Comparison of ENCODE assay signal across 26 cellular contexts in genomic region chr2:151439127-151439526, GRCh38.
"Had no signal": no experiment of that assay in that cellular context is flagged by ENCODE, and none has a peak within 500 bp of the region (broad histone marks: within the 10 kb centered on the region; RNA-seq: fewer than 3 reads in every experiment).

No MANE protein-coding gene starts in this region.

- H3K27me3 ChIP-seq: left lung, ovary, right atrium auricular region, right lobe of liver, tibial artery, uterus had no signal

- H3K9me3 ChIP-seq: left lung, lower lobe of right lung, ovary, right atrium auricular region, right lobe of liver, thoracic aorta, tibial artery, uterus had no signal

- H3K4me1 Mint-ChIP-seq: stimulated activated naive CD8-positive, alpha-beta T cell treated with anti-CD3 and anti-CD28 coated beads, Interleukin-15, amount 100 ng/mL, for 72 hours had no signal

- H3K27ac ChIP-seq: left lung, lower lobe of right lung, ovary, right atrium auricular region, right lobe of liver, thoracic aorta, tibial artery, uterus had no signal

- DNase-seq: hippocampal formation; kidney glomerular epithelial cell; left cardiac atrium; left lung; lower lobe of right lung; mammary epithelial cell; mesenchymal stem cell; naive thymus-derived CD4-positive, alpha-beta T cell; ovary; right lobe of liver; stimulated activated CD4-positive, alpha-beta T cell treated with anti-CD3 and anti-CD28 coated beads, Interleukin-1b, Interleukin-23, amount 100 ng/mL, for 48 hours; stimulated activated CD4-positive, alpha-beta T cell treated with anti-CD3 and anti-CD28 coated beads, Interleukin-2, amount 100 ng/mL, for 48 hours; stimulated activated CD4-positive, alpha-beta T cell treated with anti-CD3 and anti-CD28 coated beads, Interleukin-4, amount 100 ng/mL, for 4 hours; stimulated activated CD8-positive, alpha-beta memory T cell treated with anti-CD3 and anti-CD28 coated beads, Interleukin-4, amount 100 ng/mL, for 48 hours; stimulated activated naive CD4-positive, alpha-beta T cell treated with Interleukin-2 at 50 U/mL for 16 hours; stimulated activated naive CD8-positive, alpha-beta T cell treated with anti-CD3 and anti-CD28 coated beads, Interleukin-15, amount 100 ng/mL, for 72 hours; substantia nigra; tibial artery; uterus had no signal

- H3K27ac Mint-ChIP-seq: natural killer cell treated with Interleukin-12 subunit alpha and Interleukin-12 subunit beta and Interleukin-15 and Interleukin-18, amount 100 ng/mL, for 72 hours; progenitor cell of endocrine pancreas; stimulated activated memory B cell treated with anti-CD40 and anti-IgM and Interleukin-4, amounts not matched to agents 10 μg/mL and 1 μg/mL and 100 μg/mL, for 72 hours; stimulated activated naive CD8-positive, alpha-beta T cell treated with anti-CD3 and anti-CD28 coated beads, Interleukin-15, amount 100 ng/mL, for 72 hours; type B pancreatic cell had no signal

- H3K27me3 Mint-ChIP-seq: naive thymus-derived CD4-positive, alpha-beta T cell; natural killer cell treated with Interleukin-12 subunit alpha and Interleukin-12 subunit beta and Interleukin-15 and Interleukin-18, amount 100 ng/mL, for 72 hours; progenitor cell of endocrine pancreas; stimulated activated memory B cell treated with anti-CD40 and anti-IgM and Interleukin-4, amounts not matched to agents 10 μg/mL and 1 μg/mL and 100 μg/mL, for 72 hours; stimulated activated naive CD8-positive, alpha-beta T cell treated with anti-CD3 and anti-CD28 coated beads, Interleukin-15, amount 100 ng/mL, for 72 hours; type B pancreatic cell had no signal

- H3K4me3 ChIP-seq: left lung, lower lobe of right lung, ovary, right atrium auricular region, right lobe of liver, smooth muscle cell, thoracic aorta, tibial artery, uterus had no signal

- H3K9me3 Mint-ChIP-seq: naive thymus-derived CD4-positive, alpha-beta T cell; natural killer cell treated with Interleukin-12 subunit alpha and Interleukin-12 subunit beta and Interleukin-15 and Interleukin-18, amount 100 ng/mL, for 72 hours; stimulated activated memory B cell treated with anti-CD40 and anti-IgM and Interleukin-4, amounts not matched to agents 10 μg/mL and 1 μg/mL and 100 μg/mL, for 72 hours; stimulated activated naive CD8-positive, alpha-beta T cell treated with anti-CD3 and anti-CD28 coated beads, Interleukin-15, amount 100 ng/mL, for 72 hours; type B pancreatic cell had no signal

- H3K4me1 ChIP-seq: left lung, lower lobe of right lung, right atrium auricular region, right lobe of liver, tibial artery, uterus had no signal

- ATAC-seq: left cardiac atrium; left lung; lower lobe of right lung; naive thymus-derived CD4-positive, alpha-beta T cell; natural killer cell treated with Interleukin-12 subunit alpha and Interleukin-12 subunit beta and Interleukin-15 and Interleukin-18, amount 100 ng/mL, for 72 hours; right lobe of liver; stimulated activated memory B cell treated with anti-CD40 and anti-IgM and Interleukin-4, amounts not matched to agents 10 μg/mL and 1 μg/mL and 100 μg/mL, for 72 hours; stimulated activated naive CD8-positive, alpha-beta T cell treated with anti-CD3 and anti-CD28 coated beads, Interleukin-15, amount 100 ng/mL, for 72 hours had no signal

- H3K4me3 Mint-ChIP-seq: naive thymus-derived CD4-positive, alpha-beta T cell; natural killer cell treated with Interleukin-12 subunit alpha and Interleukin-12 subunit beta and Interleukin-15 and Interleukin-18, amount 100 ng/mL, for 72 hours; stimulated activated memory B cell treated with anti-CD40 and anti-IgM and Interleukin-4, amounts not matched to agents 10 μg/mL and 1 μg/mL and 100 μg/mL, for 72 hours; stimulated activated naive CD8-positive, alpha-beta T cell treated with anti-CD3 and anti-CD28 coated beads, Interleukin-15, amount 100 ng/mL, for 72 hours; type B pancreatic cell had no signal

- H3K36me3 ChIP-seq: ovary, uterus had no signal
